ENCODE assay signal across 9 cellular contexts in genomic region chr20:1001981-1002681, GRCh38. TPM values are rescaled to one million over a fixed set of nuclear protein-coding genes. Genes with fewer than 3 reads are reported as not detected.
DNase-seq lines count a peak whose midpoint lies in the region; ATAC-seq and TF ChIP-seq lines count a peak whose summit lies in the region.
"Had no signal": no experiment of that assay in that cellular context is flagged by ENCODE, and none has a peak within 500 bp of the region (broad histone marks: within the 10 kb centered on the region; RNA-seq: fewer than 3 reads in every experiment).

Gene RSPO4 (minus strand): TSS chr20:1002311. CDS start chr20:1002164, 147 bp downstream.

- H3K4me1 Mint-ChIP-seq in activated naive CD8-positive, alpha-beta T cell treated with anti-CD3 and anti-CD28 coated beads for 36 hours, result peaks cover 5% of the 10 kb centered on the region
- peaks cover 6% of the 10 kb centered on the region for H3K4me1 Mint-ChIP-seq in CD4-positive, alpha-beta T cell (ENCODE audit: low read depth)

- no peak for TF ChIP-seq CTCF in cardiac muscle cell (IDR thresholded peaks at IDR 0.05; ENCODE audit: low read depth, low read length)
- no peak for TF ChIP-seq CTCF in heart left ventricle (IDR thresholded peaks at IDR 0.05)
- TF ChIP-seq CTCF in lower lobe of right lung (IDR thresholded peaks at IDR 0.05), result no peak
- TF ChIP-seq CTCF in upper lobe of left lung (IDR thresholded peaks at IDR 0.05), result no peak
- no peak for TF ChIP-seq CTCF in CD4-positive, alpha-beta T cell (IDR thresholded peaks at IDR 0.05)

- WGBS in heart left ventricle, 4 donors, result 2% methylated on average over 15 to 85 of the region's 85 CpGs
- WGBS in upper lobe of left lung, 2 donors, result 6 to 8% methylated on average over 13 to 74 of the region's 85 CpGs

- POLR2A ChIA-PET in CD4-positive, alpha-beta T cell (lab: Charles Lee), result no interaction called here

- TF ChIP-seq POLR2A in heart left ventricle (IDR thresholded peaks at IDR 0.05), result no peak
- no peak for TF ChIP-seq POLR2A in upper lobe of left lung (IDR thresholded peaks at IDR 0.05)

- H3K9me3 Mint-ChIP-seq in activated naive CD8-positive, alpha-beta T cell treated with anti-CD3 and anti-CD28 coated beads for 36 hours, result no peaks in the 10 kb centered on the region
- no peaks in the 10 kb centered on the region for H3K9me3 Mint-ChIP-seq in CD4-positive, alpha-beta T cell

- peaks cover 3% of the 10 kb centered on the region for H3K4me1 ChIP-seq in cardiac muscle cell (ENCODE audit: low read depth)
- peaks cover 0 to 9% (median 0%) of the 10 kb centered on the region in 12 donors for H3K4me1 ChIP-seq in heart left ventricle
- no peaks in the 10 kb centered on the region for H3K4me1 ChIP-seq in lower lobe of right lung
- peaks cover 0 to 10% (median 1%) of the 10 kb centered on the region in 4 donors for H3K4me1 ChIP-seq in upper lobe of left lung

- peaks cover 55% of the 10 kb centered on the region for H3K27me3 Mint-ChIP-seq in activated naive CD8-positive, alpha-beta T cell treated with anti-CD3 and anti-CD28 coated beads for 36 hours
- H3K27me3 Mint-ChIP-seq in CD4-positive, alpha-beta T cell, result peaks cover 67% of the 10 kb centered on the region

- no peaks in the 10 kb centered on the region for H3K9me3 ChIP-seq in cardiac muscle cell (ENCODE audit: low read depth)
- H3K9me3 ChIP-seq in heart left ventricle, result no peaks in the 10 kb centered on the region
- no peaks in the 10 kb centered on the region for H3K9me3 ChIP-seq in lower lobe of right lung
- H3K9me3 ChIP-seq in upper lobe of left lung, result no peaks in the 10 kb centered on the region
- H3K9me3 ChIP-seq in CD4-positive, alpha-beta T cell (ENCODE audit: control insufficient read depth, low read length), result no peaks in the 10 kb centered on the region

- no peak for ATAC-seq in heart left ventricle
- ATAC-seq in lower lobe of right lung, result no peak
- no peak for ATAC-seq in upper lobe of left lung (ENCODE audit: low FRiP score in 2 of 2)
- ATAC-seq in CD4-positive, alpha-beta T cell (ENCODE audit: poor library complexity), result no peak
- no peak for ATAC-seq in HG02840 (IDR thresholded peaks at IDR 0.05; ENCODE audit: low FRiP score, unreplicated experiment)

- no peaks in the 10 kb centered on the region for H3K36me3 Mint-ChIP-seq in activated naive CD8-positive, alpha-beta T cell treated with anti-CD3 and anti-CD28 coated beads for 36 hours
- H3K36me3 Mint-ChIP-seq in CD4-positive, alpha-beta T cell (ENCODE audit: low read depth), result no peaks in the 10 kb centered on the region

- CTCF ChIA-PET in CD4-positive, alpha-beta T cell (lab: Charles Lee), result no interaction called here

- H3K4me3 ChIP-seq in cardiac muscle cell, result peak within 1 kb of the TSS; percentile 29
- H3K4me3 ChIP-seq in heart left ventricle, result peak within 1 kb of the TSS in 1 of 12 donors; percentile 30
- peak within 1 kb of the TSS; percentile 36 for H3K4me3 ChIP-seq in lower lobe of right lung
- H3K4me3 ChIP-seq in upper lobe of left lung, result peak within 1 kb of the TSS in 3 of 4 donors; percentile 27 to 36 (median 27)

- DNase-seq in cardiac muscle cell (ENCODE audit: low read depth in 1 of 2, low spot score in 1 of 2) (peak in 1 of 2 donors; percentile 43), heart left ventricle (no peak), lower lobe of right lung (no peak), upper lobe of left lung (peak; percentile 16 to 86), DMS153 treated with DMSO at 0.1 percent for 48 hours (lab: John Stamatoyannopoulos, UW; ENCODE audit: unreplicated experiment) (no peak)
- DNase-seq in activated naive CD8-positive, alpha-beta T cell treated with anti-CD3 and anti-CD28 coated beads for 36 hours, result peak; percentile 20
- no peak for DNase-seq in CD4-positive, alpha-beta T cell
- DNase-seq: Karpas-422 had no signal

- intact Hi-C loops in heart left ventricle (cut with DNase I), result no loop called here
- intact Hi-C loops in lower lobe of right lung (cut with DNase I), result no loop called here
- intact Hi-C loops in CD4-positive, alpha-beta T cell (cut with DNase I, micrococcal nuclease), result no loop called here

- peaks cover 13% of the 10 kb centered on the region for H3K27me3 ChIP-seq in cardiac muscle cell
- peaks cover 10 to 70% (median 44%) of the 10 kb centered on the region in 9 donors for H3K27me3 ChIP-seq in heart left ventricle
- peaks cover 68% of the 10 kb centered on the region for H3K27me3 ChIP-seq in lower lobe of right lung (ENCODE audit: low read depth)
- H3K27me3 ChIP-seq in upper lobe of left lung, result peaks cover 0 to 11% (median 5%) of the 10 kb centered on the region in 4 donors
- peaks cover 36% of the 10 kb centered on the region for H3K27me3 ChIP-seq in CD4-positive, alpha-beta T cell (ENCODE audit: control insufficient read depth, insufficient read depth, low read length)

- H3K4me3 Mint-ChIP-seq in activated naive CD8-positive, alpha-beta T cell treated with anti-CD3 and anti-CD28 coated beads for 36 hours, result peak within 1 kb of the TSS; percentile 72
- no peak within 1 kb of the TSS for H3K4me3 Mint-ChIP-seq in CD4-positive, alpha-beta T cell

- peak within 1 kb of the TSS; percentile 4 for H3K27ac ChIP-seq in cardiac muscle cell
- H3K27ac ChIP-seq in heart left ventricle, result no peak within 1 kb of the TSS
- no peak within 1 kb of the TSS for H3K27ac ChIP-seq in lower lobe of right lung
- H3K27ac ChIP-seq in upper lobe of left lung, result peak within 1 kb of the TSS in 1 of 4 donors; percentile 56
- no peak within 1 kb of the TSS for H3K27ac ChIP-seq in CD4-positive, alpha-beta T cell (ENCODE audit: low read depth, low read length)

- no peak for TF ChIP-seq EP300 in upper lobe of left lung (IDR thresholded peaks at IDR 0.05)

- H3K36me3 ChIP-seq in cardiac muscle cell, result no peaks in the 10 kb centered on the region
- H3K36me3 ChIP-seq in heart left ventricle, result no peaks in the 10 kb centered on the region
- no peaks in the 10 kb centered on the region for H3K36me3 ChIP-seq in lower lobe of right lung
- no peaks in the 10 kb centered on the region for H3K36me3 ChIP-seq in upper lobe of left lung

- H3K27ac Mint-ChIP-seq in activated naive CD8-positive, alpha-beta T cell treated with anti-CD3 and anti-CD28 coated beads for 36 hours, result no peak within 1 kb of the TSS
- H3K27ac Mint-ChIP-seq in CD4-positive, alpha-beta T cell, result no peak within 1 kb of the TSS

RNA-seq across cellular contexts. Expression of gene RSPO4, which starts in this region (rescaled TPM):
- 2.1 and 8.1 TPM in 2 replicates for total RNA-seq in cardiac muscle cell
- 7.6 and 8.4 TPM in 2 replicates for polyA plus RNA-seq in cardiac muscle cell
- total RNA-seq in heart left ventricle, result under 1 TPM in 2 of 9 donors, not detected in 7; 0.25 to 0.27 TPM
- polyA plus RNA-seq in heart left ventricle, result under 1 TPM in 1 of 2 donors, not detected in 1; 0.04 TPM
- total RNA-seq in activated naive CD8-positive, alpha-beta T cell treated with anti-CD3 and anti-CD28 coated beads for 36 hours, result not detected
- 5.7 TPM for total RNA-seq in lower lobe of right lung
- 10 to 100 TPM in 1 of 6 donors, 1 to 10 TPM in 4, under 1 TPM in 1; 0.49 to 11.2 (median 4.4) TPM for total RNA-seq in upper lobe of left lung
- under 1 TPM; 0.14 to 0.25 TPM for total RNA-seq in CD4-positive, alpha-beta T cell

Comparison
In these comparisons a context has a peak if more than half of its experiments do, and no peak if none do; other contexts are left out.
1. Peak in DNase-seq in activated naive CD8-positive, alpha-beta T cell treated with anti-CD3 and anti-CD28 coated beads for 36 hours; RNA of the gene not detected or under 1 TPM.
2. DNase-seq: peak in upper lobe of left lung (2 of 2); none in heart left ventricle (0 of 5), lower lobe of right lung (single experiment), DMS153 treated with DMSO at 0.1 percent for 48 hours (single experiment) and CD4-positive, alpha-beta T cell (0 of 10).